In the genomic region with DNA sequence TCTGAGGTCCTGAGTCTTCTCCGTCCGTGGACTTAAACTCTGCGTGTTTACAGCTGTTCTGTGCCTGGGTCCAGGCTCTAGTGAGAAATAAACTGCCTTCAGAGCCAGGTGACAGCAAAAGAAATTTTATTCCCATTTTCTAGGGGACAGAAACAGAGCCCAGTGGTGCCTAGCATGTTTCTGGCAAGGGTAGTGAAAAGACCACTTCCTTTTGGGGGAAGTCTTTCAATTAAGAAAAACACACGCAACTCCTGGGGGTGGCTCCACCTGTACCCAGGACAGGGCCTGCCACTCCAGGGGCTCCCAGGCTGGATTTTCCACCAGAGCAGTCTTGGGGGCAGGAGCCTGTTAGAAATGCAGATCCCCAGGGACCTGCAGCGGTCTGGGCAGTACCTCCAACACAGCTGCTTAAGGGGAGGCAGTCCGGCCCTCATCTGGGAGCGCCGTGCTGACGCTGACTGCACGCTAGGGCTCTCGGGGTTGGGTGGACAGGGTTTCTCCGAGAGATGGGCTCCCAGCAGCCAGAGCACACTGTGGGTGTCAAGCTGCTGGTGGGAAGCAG, we compare ENCODE assay signal across 19 cellular contexts. TPM values are rescaled to one million over a fixed set of nuclear protein-coding genes. Genes with fewer than 3 reads are reported as not detected.
DNase-seq lines count a peak whose midpoint lies in the region; ATAC-seq, FAIRE-seq and TF ChIP-seq lines count a peak whose summit lies in the region.
"Had no signal": no experiment of that assay in that cellular context is flagged by ENCODE, and none has a peak within 500 bp of the region (broad histone marks: within the 10 kb centered on the region; RNA-seq: fewer than 3 reads in every experiment).

No MANE protein-coding gene starts in this region.

- H3K4me1 ChIP-seq in HepG2 (ENCODE audit: insufficient read depth, low read length) (peaks cover 63% of the 10 kb centered on the region), right lobe of liver (no peaks in the 10 kb centered on the region), neural progenitor cell (peaks cover 18% of the 10 kb centered on the region), MM.1S (ENCODE audit: low read length) (peaks cover 6% of the 10 kb centered on the region)

- no peak overlapping the region for H2AFZ ChIP-seq in HepG2 (ENCODE audit: low read length)
- H2AFZ ChIP-seq in neural progenitor cell (replicated peaks), result no peak overlapping the region
- no peak overlapping the region for H2AFZ ChIP-seq in MM.1S (ENCODE audit: low read length)
- H2AFZ ChIP-seq: PC-9 had no signal

- H3K4me2 ChIP-seq in HepG2 (ENCODE audit: low read depth, low read length) (peak overlapping the region; percentile 37), neural progenitor cell (peak overlapping the region; percentile 56), MM.1S (ENCODE audit: low read depth, low read length) (no peak overlapping the region)
- H3K4me2 ChIP-seq: PC-9, SK-N-SH had no signal

- no peak; the same call in 1 of the 2 replicates for TF ChIP-seq CTCF in HepG2 (CRISPR knock-in tag; IDR thresholded peaks at IDR 0.05)
- TF ChIP-seq CTCF in right lobe of liver (IDR thresholded peaks at IDR 0.05), result no peak
- no peak for TF ChIP-seq CTCF in neural progenitor cell (IDR thresholded peaks at IDR 0.05)
- no peak for TF ChIP-seq CTCF in MM.1S (IDR thresholded peaks at IDR 0.05; ENCODE audit: low read length)

- TF ChIP-seq POLR2A in HepG2 (IDR thresholded peaks at IDR 0.05; ENCODE audit: insufficient read depth in 1 of 2, low read depth in 2 of 2, low read length in 2 of 2), result no peak
- TF ChIP-seq POLR2A in right lobe of liver (IDR thresholded peaks at IDR 0.05), result no peak

- no peak for TF ChIP-seq RAD21 in HepG2 (CRISPR knock-in tag; IDR thresholded peaks at IDR 0.05)

- intact Hi-C loops in HepG2 (cut with micrococcal nuclease; ENCODE audit: unreplicated experiment), result no loop called here
- intact Hi-C loops in right lobe of liver (cut with DNase I), result no loop called here
- intact Hi-C loops in activated T-helper 1 cell treated with anti-CD3 and anti-CD28 coated beads, Interleukin-12 subunit alpha, Interleukin-12 subunit beta, Interleukin-2, Interleukin-4 antibody, amounts not matched to agents 30 ng/mL and 10 ng/mL and 1 ng/mL, durations not matched to agents 14 hours and 24 hours and 36 hours (cut with micrococcal nuclease), result no loop called here

- CTCF ChIA-PET in HepG2 (lab: Yijun Ruan, JAX; ENCODE audit: low intra/inter-chr PET ratio, low total read pairs), result no interaction called here

- 61% methylated on average over 5 of the region's 12 CpGs for WGBS in HepG2 (ENCODE audit: low lambda C conversion rate)
- WGBS in right lobe of liver (ENCODE audit: insufficient coverage, low coverage, low lambda C conversion rate, missing lambda C conversion rate), result 90% methylated on average over 4 of the region's 12 CpGs

- H3K4me3 ChIP-seq in HepG2 (replicated peaks in 1 of 3; ENCODE audit: insufficient read depth in 1 of 3, low read depth in 2 of 3, low read length in 3 of 3), result no peak overlapping the region; a peak in 1 of 6 replicates
- H3K4me3 ChIP-seq in right lobe of liver, result no peak overlapping the region
- H3K4me3 ChIP-seq in neural progenitor cell, result no peak overlapping the region
- H3K4me3 ChIP-seq in MM.1S (ENCODE audit: low read length), result no peak overlapping the region
- H3K4me3 ChIP-seq: PC-9 had no signal

- no peaks in the 10 kb centered on the region for H3K9me2 ChIP-seq in MM.1S (replicated peaks; ENCODE audit: insufficient read depth, low read length)
- H3K9me2 ChIP-seq: SK-N-SH had no signal

- no peak overlapping the region for H3K4me3 Mint-ChIP-seq in neural progenitor cell
- H3K4me3 Mint-ChIP-seq in activated T-helper 1 cell treated with anti-CD3 and anti-CD28 coated beads, Interleukin-12 subunit alpha, Interleukin-12 subunit beta, Interleukin-2, Interleukin-4 antibody, amounts not matched to agents 30 ng/mL and 10 ng/mL and 1 ng/mL, durations not matched to agents 14 hours and 24 hours and 36 hours, result no peak overlapping the region
- H3K4me3 Mint-ChIP-seq: CD4-positive, CD25-positive, alpha-beta regulatory T cell had no signal

- no peaks in the 10 kb centered on the region for H3K9me3 Mint-ChIP-seq in neural progenitor cell
- no peaks in the 10 kb centered on the region for H3K9me3 Mint-ChIP-seq in activated T-helper 1 cell treated with anti-CD3 and anti-CD28 coated beads, Interleukin-12 subunit alpha, Interleukin-12 subunit beta, Interleukin-2, Interleukin-4 antibody, amounts not matched to agents 30 ng/mL and 10 ng/mL and 1 ng/mL, durations not matched to agents 14 hours and 24 hours and 36 hours
- H3K9me3 Mint-ChIP-seq: CD4-positive, CD25-positive, alpha-beta regulatory T cell had no signal

- H3K27ac Mint-ChIP-seq in neural progenitor cell, result no peak overlapping the region
- no peak overlapping the region for H3K27ac Mint-ChIP-seq in activated T-helper 1 cell treated with anti-CD3 and anti-CD28 coated beads, Interleukin-12 subunit alpha, Interleukin-12 subunit beta, Interleukin-2, Interleukin-4 antibody, amounts not matched to agents 30 ng/mL and 10 ng/mL and 1 ng/mL, durations not matched to agents 14 hours and 24 hours and 36 hours

- in situ Hi-C loops in HepG2 (cut with HindIII; ENCODE audit: extremely low pct_ligation_motif_present, low pct_unique_long_range_greater_than_20kb), result no loop called here

- H3K9ac ChIP-seq in HepG2 (ENCODE audit: insufficient read depth, low read depth, low read length), result peak overlapping the region; percentile 35
- H3K9ac ChIP-seq in neural progenitor cell, result no peak overlapping the region
- H3K9ac ChIP-seq in MM.1S (ENCODE audit: low read length), result no peak overlapping the region
- H3K9ac ChIP-seq: SK-N-SH had no signal

- H3K9me3 ChIP-seq in HepG2 (ENCODE audit: low read length) (no peaks in the 10 kb centered on the region), right lobe of liver (no peaks in the 10 kb centered on the region), neural progenitor cell (ENCODE audit: low read depth) (no peaks in the 10 kb centered on the region), MM.1S (replicated peaks; ENCODE audit: insufficient read depth, low read length) (no peaks in the 10 kb centered on the region)
- H3K9me3 ChIP-seq: SK-N-SH had no signal

- H3K36me3 Mint-ChIP-seq in neural progenitor cell, result no peaks in the 10 kb centered on the region
- peaks cover 7% of the 10 kb centered on the region for H3K36me3 Mint-ChIP-seq in activated T-helper 1 cell treated with anti-CD3 and anti-CD28 coated beads, Interleukin-12 subunit alpha, Interleukin-12 subunit beta, Interleukin-2, Interleukin-4 antibody, amounts not matched to agents 30 ng/mL and 10 ng/mL and 1 ng/mL, durations not matched to agents 14 hours and 24 hours and 36 hours (ENCODE audit: low read depth)

- H3K27ac ChIP-seq in HepG2 (ENCODE audit: extremely low read length, insufficient read depth, low read length) (peak overlapping the region; percentile 56), right lobe of liver (no peak overlapping the region), neural progenitor cell (peak overlapping the region; percentile 80), MM.1S (ENCODE audit: low read length) (no peak overlapping the region)
- H3K27ac ChIP-seq: PC-9 had no signal

- H4K20me1 ChIP-seq in HepG2 (ENCODE audit: insufficient read depth, low read length) (no peaks in the 10 kb centered on the region), neural progenitor cell (ENCODE audit: low read depth) (peaks cover 7% of the 10 kb centered on the region), MM.1S (ENCODE audit: insufficient read depth, low read length) (no peaks in the 10 kb centered on the region)

- H3K36me3 ChIP-seq in HepG2 (replicated peaks in 1 of 2; ENCODE audit: control insufficient read depth in 1 of 2, insufficient read depth in 2 of 2, low read length in 2 of 2) (peaks cover 0 to 7% of the 10 kb centered on the region in 2 experiments; a peak in 2 of 5 replicates), right lobe of liver (peaks cover 0 to 3% (median under 1%) of the 10 kb centered on the region in 4 donors), neural progenitor cell (no peaks in the 10 kb centered on the region), MM.1S (replicated peaks; ENCODE audit: insufficient read depth, low read length) (no peaks in the 10 kb centered on the region)

- POLR2A ChIA-PET in HepG2 (lab: Yijun Ruan, JAX), result no interaction called here

- no TSS peak for BruUV-seq in HepG2 (replicated peaks; lab: Mats Ljungman, UMichigan)

- FAIRE-seq in HepG2 (lab: Jason Lieb, UNC), result no peak
- FAIRE-seq: H54 had no signal

- H3K27me3 ChIP-seq in HepG2 (ENCODE audit: control insufficient read depth in 1 of 2, insufficient read depth in 2 of 2, low read length in 2 of 2), result no peaks in the 10 kb centered on the region
- no peaks in the 10 kb centered on the region for H3K27me3 ChIP-seq in right lobe of liver
- no peaks in the 10 kb centered on the region for H3K27me3 ChIP-seq in neural progenitor cell
- H3K27me3 ChIP-seq in MM.1S (replicated peaks; ENCODE audit: insufficient read depth, low read length), result no peaks in the 10 kb centered on the region

- H3K4me1 Mint-ChIP-seq in neural progenitor cell, result peaks cover 7% of the 10 kb centered on the region
- peaks cover 13% of the 10 kb centered on the region for H3K4me1 Mint-ChIP-seq in activated T-helper 1 cell treated with anti-CD3 and anti-CD28 coated beads, Interleukin-12 subunit alpha, Interleukin-12 subunit beta, Interleukin-2, Interleukin-4 antibody, amounts not matched to agents 30 ng/mL and 10 ng/mL and 1 ng/mL, durations not matched to agents 14 hours and 24 hours and 36 hours (ENCODE audit: low read depth)

- no peak for TF ChIP-seq EP300 in HepG2 (IDR thresholded peaks at IDR 0.05; ENCODE audit: low read depth in 2 of 2, low read length in 2 of 2)
- TF ChIP-seq EP300 in HepG2 (CRISPR knock-in tag; IDR thresholded peaks at IDR 0.05; ENCODE audit: borderline replicate concordance), result no peak

- peaks cover 5% of the 10 kb centered on the region for H3K27me3 Mint-ChIP-seq in neural progenitor cell (ENCODE audit: insufficient read depth, low read depth)
- H3K27me3 Mint-ChIP-seq in activated T-helper 1 cell treated with anti-CD3 and anti-CD28 coated beads, Interleukin-12 subunit alpha, Interleukin-12 subunit beta, Interleukin-2, Interleukin-4 antibody, amounts not matched to agents 30 ng/mL and 10 ng/mL and 1 ng/mL, durations not matched to agents 14 hours and 24 hours and 36 hours (ENCODE audit: insufficient read depth), result peaks cover 2% of the 10 kb centered on the region
- H3K27me3 Mint-ChIP-seq: CD4-positive, CD25-positive, alpha-beta regulatory T cell had no signal

- no peak; the same call in 1 of the 3 replicates for ATAC-seq in HepG2
- no peak for ATAC-seq in right lobe of liver

- H3F3A ChIP-seq in neural progenitor cell (ENCODE audit: low read depth) (peaks cover 25% of the 10 kb centered on the region), MM.1S (ENCODE audit: insufficient read depth, low read length) (peaks cover 4% of the 10 kb centered on the region; the same call in 1 of the 2 replicates)

- DNase-seq in HepG2 (ENCODE audit: low spot score) (no peak), right lobe of liver (no peak), NCI-H69 (lab: John Stamatoyannopoulos, UW) (peak; percentile 39), neural progenitor cell (ENCODE audit: low spot score) (no peak), C1 segment of cervical spinal cord (lab: John Stamatoyannopoulos, UW) (no peak), MM.1S (no peak)
- DNase-seq in activated T-helper 1 cell treated with anti-CD3 and anti-CD28 coated beads, Interleukin-12 subunit alpha, Interleukin-12 subunit beta, Interleukin-2, Interleukin-4 antibody, amounts not matched to agents 30 ng/mL and 10 ng/mL and 1 ng/mL, durations not matched to agents 14 hours and 24 hours and 36 hours (ENCODE audit: low spot score), result no peak
- DNase-seq: CD4-positive, CD25-positive, alpha-beta regulatory T cell; EL; KBM-7; NCI-H1105 treated with DMSO at 0.1 percent for 48 hours; NCI-H1694; NCI-H524 treated with DMSO at 0.1 percent for 48 hours; PC-9; SHP77 treated with DMSO at 0.1 percent for 48 hours; SK-N-SH had no signal

- H3K79me2 ChIP-seq in HepG2 (ENCODE audit: insufficient read depth, low read length) (no peaks in the 10 kb centered on the region), neural progenitor cell (ENCODE audit: low read depth) (no peaks in the 10 kb centered on the region), MM.1S (ENCODE audit: low read length) (no peaks in the 10 kb centered on the region)

RNA-seq across cellular contexts. Expression of gene AVP, which starts 23.0 kb away (rescaled TPM):
- total RNA-seq in HepG2 (2016; rRNA removed; fragmentation: Illumina TruSeq; extraction: Trizol), result not detected in 2 replicates
- not detected in 2 replicates for total RNA-seq in HepG2 (2016; cell fraction: cytosol; rRNA removed; fragmentation: Illumina TruSeq; extraction: Trizol; ENCODE audit: low read depth)
- total RNA-seq in HepG2 (2016; cell fraction: insoluble cytoplasmic fraction; rRNA removed; fragmentation: Illumina TruSeq; extraction: Trizol), result not detected in 2 replicates
- total RNA-seq in HepG2 (2016; cell fraction: membrane; rRNA removed; fragmentation: Illumina TruSeq; extraction: Trizol), result not detected in 2 replicates
- total RNA-seq in HepG2 (2016; cell fraction: nucleus; rRNA removed; fragmentation: Illumina TruSeq; extraction: Trizol), result not detected in 2 replicates
- 0.12 and 0.21 TPM in 2 replicates for polyA plus RNA-seq in HepG2 (2011; rRNA removed)
- 0.22 and 0.74 TPM in 2 replicates for polyA plus RNA-seq in HepG2 (2011; cell fraction: cytosol; rRNA removed)
- 0.37 and 0.38 TPM in 2 replicates for polyA plus RNA-seq in HepG2 (2011; cell fraction: nucleus; rRNA removed)
- polyA plus RNA-seq in HepG2 (2012), result not detected in 2 replicates
- polyA plus RNA-seq in HepG2 (2016; cell fraction: cytosol; fragmentation: Illumina TruSeq; extraction: Trizol; ENCODE audit: low read depth), result not detected in 2 replicates
- polyA plus RNA-seq in HepG2 (2016; cell fraction: insoluble cytoplasmic fraction; fragmentation: Illumina TruSeq; extraction: Trizol; ENCODE audit: low read depth), result not detected in 2 replicates
- not detected in 2 replicates for polyA plus RNA-seq in HepG2 (2016; cell fraction: membrane; fragmentation: Illumina TruSeq; extraction: Trizol; ENCODE audit: low read depth)
- polyA plus RNA-seq in HepG2 (2016; cell fraction: nucleus; fragmentation: Illumina TruSeq; extraction: Trizol; ENCODE audit: insufficient read depth, low read depth), result not detected in 2 replicates
- not detected in 2 replicates for polyA minus RNA-seq in HepG2 (2011; rRNA and poly(A)+ RNA removed; ENCODE audit: low replicate concordance)
- polyA minus RNA-seq in HepG2 (2011; cell fraction: cytosol; rRNA and poly(A)+ RNA removed), result not detected in 2 replicates
- not detected in 2 replicates for polyA minus RNA-seq in HepG2 (2011; cell fraction: nucleus; rRNA and poly(A)+ RNA removed)
- total RNA-seq in right lobe of liver, result under 1 TPM in 2 of 6 experiments, not detected in 4; 0.74 to 0.93 TPM
- not detected in 2 replicates for total RNA-seq in neural progenitor cell (ENCODE audit: low replicate concordance)
- total RNA-seq in activated T-helper 1 cell treated with anti-CD3 and anti-CD28 coated beads, Interleukin-12 subunit alpha, Interleukin-12 subunit beta, Interleukin-2, Interleukin-4 antibody, amounts not matched to agents 30 ng/mL and 10 ng/mL and 1 ng/mL, durations not matched to agents 14 hours and 24 hours and 36 hours, result not detected in 2 replicates
- total RNA-seq: A172, PC-9 had no signal
- polyA plus RNA-seq: AG04450; CD4-positive, CD25-positive, alpha-beta regulatory T cell; SK-N-SH had no signal

RNA-seq across cellular contexts. Expression of gene OXT, which starts 36.1 kb away (rescaled TPM):
- total RNA-seq in HepG2 (2016; rRNA removed; fragmentation: Illumina TruSeq; extraction: Trizol) (not detected in 2 replicates), right lobe of liver (10 to 100 TPM in 2 of 6 experiments, 1 to 10 TPM in 4; 1.8 to 41.2 (median 7.0) TPM), neural progenitor cell (ENCODE audit: low replicate concordance) (not detected in 2 replicates)
- total RNA-seq in HepG2 (2016; cell fraction: cytosol; rRNA removed; fragmentation: Illumina TruSeq; extraction: Trizol; ENCODE audit: low read depth), result not detected in 2 replicates
- total RNA-seq in HepG2 (2016; cell fraction: insoluble cytoplasmic fraction; rRNA removed; fragmentation: Illumina TruSeq; extraction: Trizol), result not detected in 2 replicates
- total RNA-seq in HepG2 (2016; cell fraction: membrane; rRNA removed; fragmentation: Illumina TruSeq; extraction: Trizol), result not detected in 2 replicates
- not detected in 2 replicates for total RNA-seq in HepG2 (2016; cell fraction: nucleus; rRNA removed; fragmentation: Illumina TruSeq; extraction: Trizol)
- not detected in 2 replicates for polyA plus RNA-seq in HepG2 (2011; rRNA removed)
- not detected in 2 replicates for polyA plus RNA-seq in HepG2 (2011; cell fraction: cytosol; rRNA removed)
- not detected in 2 replicates for polyA plus RNA-seq in HepG2 (2011; cell fraction: nucleus; rRNA removed)
- not detected in 2 replicates for polyA plus RNA-seq in HepG2 (2012)
- polyA plus RNA-seq in HepG2 (2016; cell fraction: cytosol; fragmentation: Illumina TruSeq; extraction: Trizol; ENCODE audit: low read depth), result not detected in 2 replicates
- not detected in 2 replicates for polyA plus RNA-seq in HepG2 (2016; cell fraction: insoluble cytoplasmic fraction; fragmentation: Illumina TruSeq; extraction: Trizol; ENCODE audit: low read depth)
- not detected in 2 replicates for polyA plus RNA-seq in HepG2 (2016; cell fraction: membrane; fragmentation: Illumina TruSeq; extraction: Trizol; ENCODE audit: low read depth)
- polyA plus RNA-seq in HepG2 (2016; cell fraction: nucleus; fragmentation: Illumina TruSeq; extraction: Trizol; ENCODE audit: insufficient read depth, low read depth), result not detected in 2 replicates
- not detected in 2 replicates for polyA minus RNA-seq in HepG2 (2011; rRNA and poly(A)+ RNA removed; ENCODE audit: low replicate concordance)
- polyA minus RNA-seq in HepG2 (2011; cell fraction: cytosol; rRNA and poly(A)+ RNA removed), result not detected in 2 replicates
- not detected in 2 replicates for polyA minus RNA-seq in HepG2 (2011; cell fraction: nucleus; rRNA and poly(A)+ RNA removed)
- not detected in 2 replicates for total RNA-seq in activated T-helper 1 cell treated with anti-CD3 and anti-CD28 coated beads, Interleukin-12 subunit alpha, Interleukin-12 subunit beta, Interleukin-2, Interleukin-4 antibody, amounts not matched to agents 30 ng/mL and 10 ng/mL and 1 ng/mL, durations not matched to agents 14 hours and 24 hours and 36 hours
- total RNA-seq: A172; CD4-positive, CD25-positive, alpha-beta regulatory T cell; PC-9 had no signal
- polyA plus RNA-seq: AG04450, SK-N-SH had no signal

RNA-seq across cellular contexts. Expression of gene FASTKD5, which starts 52.1 kb away (rescaled TPM):
- total RNA-seq in HepG2 (2016; rRNA removed; fragmentation: Illumina TruSeq; extraction: Trizol) (46.8 and 63.4 TPM in 2 replicates), right lobe of liver (10 to 100 TPM; 10.3 to 18.2 (median 11.3) TPM), neural progenitor cell (ENCODE audit: low replicate concordance) (13.2 and 17.7 TPM in 2 replicates)
- total RNA-seq in HepG2 (2016; cell fraction: cytosol; rRNA removed; fragmentation: Illumina TruSeq; extraction: Trizol; ENCODE audit: low read depth), result 4.3 and 4.6 TPM in 2 replicates
- total RNA-seq in HepG2 (2016; cell fraction: insoluble cytoplasmic fraction; rRNA removed; fragmentation: Illumina TruSeq; extraction: Trizol), result 45.4 and 62.9 TPM in 2 replicates
- 15.5 and 16.7 TPM in 2 replicates for total RNA-seq in HepG2 (2016; cell fraction: membrane; rRNA removed; fragmentation: Illumina TruSeq; extraction: Trizol)
- total RNA-seq in HepG2 (2016; cell fraction: nucleus; rRNA removed; fragmentation: Illumina TruSeq; extraction: Trizol), result 27.9 and 28.4 TPM in 2 replicates
- polyA plus RNA-seq in HepG2 (2011; rRNA removed), result 34.4 and 36.6 TPM in 2 replicates
- polyA plus RNA-seq in HepG2 (2011; cell fraction: cytosol; rRNA removed), result 23.0 and 32.0 TPM in 2 replicates
- 12.1 and 17.5 TPM in 2 replicates for polyA plus RNA-seq in HepG2 (2011; cell fraction: nucleus; rRNA removed)
- polyA plus RNA-seq in HepG2 (2012), result 23.7 and 26.2 TPM in 2 replicates
- polyA plus RNA-seq in HepG2 (2016; cell fraction: cytosol; fragmentation: Illumina TruSeq; extraction: Trizol; ENCODE audit: low read depth), result 2.5 TPM in 2 replicates
- 55.4 and 56.5 TPM in 2 replicates for polyA plus RNA-seq in HepG2 (2016; cell fraction: insoluble cytoplasmic fraction; fragmentation: Illumina TruSeq; extraction: Trizol; ENCODE audit: low read depth)
- 6.5 and 7.2 TPM in 2 replicates for polyA plus RNA-seq in HepG2 (2016; cell fraction: membrane; fragmentation: Illumina TruSeq; extraction: Trizol; ENCODE audit: low read depth)
- 33.3 and 36.2 TPM in 2 replicates for polyA plus RNA-seq in HepG2 (2016; cell fraction: nucleus; fragmentation: Illumina TruSeq; extraction: Trizol; ENCODE audit: insufficient read depth, low read depth)
- 24.9 and 38.7 TPM in 2 replicates for polyA minus RNA-seq in HepG2 (2011; rRNA and poly(A)+ RNA removed; ENCODE audit: low replicate concordance)
- polyA minus RNA-seq in HepG2 (2011; cell fraction: cytosol; rRNA and poly(A)+ RNA removed), result 27.8 and 30.8 TPM in 2 replicates
- 26.4 and 34.6 TPM in 2 replicates for polyA minus RNA-seq in HepG2 (2011; cell fraction: nucleus; rRNA and poly(A)+ RNA removed)
- 25.4 TPM in 2 replicates for total RNA-seq in activated T-helper 1 cell treated with anti-CD3 and anti-CD28 coated beads, Interleukin-12 subunit alpha, Interleukin-12 subunit beta, Interleukin-2, Interleukin-4 antibody, amounts not matched to agents 30 ng/mL and 10 ng/mL and 1 ng/mL, durations not matched to agents 14 hours and 24 hours and 36 hours

RNA-seq across cellular contexts. Expression of gene UBOX5, which starts 52.1 kb away (rescaled TPM):
- total RNA-seq in HepG2 (2016; rRNA removed; fragmentation: Illumina TruSeq; extraction: Trizol), result 5.4 and 5.6 TPM in 2 replicates
- total RNA-seq in HepG2 (2016; cell fraction: cytosol; rRNA removed; fragmentation: Illumina TruSeq; extraction: Trizol; ENCODE audit: low read depth), result 1.1 and 1.2 TPM in 2 replicates
- total RNA-seq in HepG2 (2016; cell fraction: insoluble cytoplasmic fraction; rRNA removed; fragmentation: Illumina TruSeq; extraction: Trizol), result 4.7 and 5.2 TPM in 2 replicates
- total RNA-seq in HepG2 (2016; cell fraction: membrane; rRNA removed; fragmentation: Illumina TruSeq; extraction: Trizol), result 3.0 TPM in 2 replicates
- 3.8 and 4.4 TPM in 2 replicates for total RNA-seq in HepG2 (2016; cell fraction: nucleus; rRNA removed; fragmentation: Illumina TruSeq; extraction: Trizol)
- 4.6 and 5.3 TPM in 2 replicates for polyA plus RNA-seq in HepG2 (2011; rRNA removed)
- 4.0 and 4.4 TPM in 2 replicates for polyA plus RNA-seq in HepG2 (2011; cell fraction: cytosol; rRNA removed)
- polyA plus RNA-seq in HepG2 (2011; cell fraction: nucleus; rRNA removed), result 6.4 and 7.0 TPM in 2 replicates
- 3.5 and 3.7 TPM in 2 replicates for polyA plus RNA-seq in HepG2 (2012)
- 0.60 and 0.69 TPM in 2 replicates for polyA plus RNA-seq in HepG2 (2016; cell fraction: cytosol; fragmentation: Illumina TruSeq; extraction: Trizol; ENCODE audit: low read depth)
- polyA plus RNA-seq in HepG2 (2016; cell fraction: insoluble cytoplasmic fraction; fragmentation: Illumina TruSeq; extraction: Trizol; ENCODE audit: low read depth), result 5.0 and 5.2 TPM in 2 replicates
- polyA plus RNA-seq in HepG2 (2016; cell fraction: membrane; fragmentation: Illumina TruSeq; extraction: Trizol; ENCODE audit: low read depth), result 1.2 and 1.6 TPM in 2 replicates
- 5.2 and 5.3 TPM in 2 replicates for polyA plus RNA-seq in HepG2 (2016; cell fraction: nucleus; fragmentation: Illumina TruSeq; extraction: Trizol; ENCODE audit: insufficient read depth, low read depth)
- 2.1 and 16.1 TPM in 2 replicates for polyA minus RNA-seq in HepG2 (2011; rRNA and poly(A)+ RNA removed; ENCODE audit: low replicate concordance)
- polyA minus RNA-seq in HepG2 (2011; cell fraction: cytosol; rRNA and poly(A)+ RNA removed), result 4.9 and 5.5 TPM in 2 replicates
- polyA minus RNA-seq in HepG2 (2011; cell fraction: nucleus; rRNA and poly(A)+ RNA removed), result 5.0 and 6.8 TPM in 2 replicates
- total RNA-seq in right lobe of liver, result 1 to 10 TPM; 1.8 to 3.2 (median 2.0) TPM
- total RNA-seq in neural progenitor cell (ENCODE audit: low replicate concordance), result 3.7 and 6.2 TPM in 2 replicates
- total RNA-seq in activated T-helper 1 cell treated with anti-CD3 and anti-CD28 coated beads, Interleukin-12 subunit alpha, Interleukin-12 subunit beta, Interleukin-2, Interleukin-4 antibody, amounts not matched to agents 30 ng/mL and 10 ng/mL and 1 ng/mL, durations not matched to agents 14 hours and 24 hours and 36 hours, result 5.9 and 7.7 TPM in 2 replicates

Comparison
In these comparisons a context has a peak if more than half of its experiments do, and no peak if none do; other contexts are left out.
1. H3K27ac ChIP-seq: peak in HepG2 (single experiment) and neural progenitor cell (single experiment); none in right lobe of liver (0 of 3) and MM.1S (single experiment).